In genomic region chr3:181354140-181354539, GRCh38 we compare ENCODE assay signal across 32 cellular contexts.
"Had no signal": no experiment of that assay in that cellular context is flagged by ENCODE, and none has a peak within 500 bp of the region (broad histone marks: within the 10 kb centered on the region; RNA-seq: fewer than 3 reads in every experiment).

No MANE protein-coding gene starts in this region.

- H3K27me3 ChIP-seq: gastroesophageal sphincter, hepatocyte, right atrium auricular region, stomach, thyroid gland, upper lobe of left lung had no signal

- DNase-seq: activated CD4-positive, alpha-beta T cell treated with anti-CD3 and anti-CD28 coated beads, Interleukin-2, amount 50 U/mL, for 1 hour; activated CD4-positive, CD25-positive, alpha-beta regulatory T cell treated with anti-CD3 and anti-CD28 coated beads, Interleukin-2, amount 50 U/mL, for 72 hours; activated CD8-positive, alpha-beta memory T cell treated with anti-CD3 and anti-CD28 coated beads, Interleukin-2, amount 10 ng/mL, durations not matched to agents 7 days and 5 days; activated CD8-positive, alpha-beta T cell treated with anti-CD3 and anti-CD28 coated beads, Interleukin-2, amount 10 ng/mL, durations not matched to agents 7 days and 5 days; activated naive CD4-positive, alpha-beta T cell treated with Interleukin-2 at 50 U/mL for 16 hours; activated T-cell treated with anti-CD3 and anti-CD28 coated beads, Interleukin-2, amount 50 U/mL, for 72 hours; anterior cingulate cortex; dermis blood vessel endothelial cell; effector CD8-positive, alpha-beta T cell; erythroblast; kidney; left colon; midbrain; naive thymus-derived CD4-positive, alpha-beta T cell; occipital lobe; psoas muscle; stimulated activated CD4-positive, alpha-beta T cell treated with anti-CD3 and anti-CD28 coated beads, Interleukin-1b, Interleukin-23, amount 100 ng/mL, for 48 hours; stimulated activated naive B cell treated with anti-CD40 and anti-IgM and Interleukin-4, amounts not matched to agents 10 μg/mL and 1 μg/mL and 100 μg/mL, for 72 hours; stomach; T-helper 17 cell; T1000; thyroid gland; upper lobe of left lung had no signal

- FAIRE-seq: colon, kidney had no signal

- H3K27ac ChIP-seq: gastroesophageal sphincter, hepatocyte, parathyroid adenoma, psoas muscle, right atrium auricular region, stomach, thyroid gland, upper lobe of left lung had no signal

- H3K27ac Mint-ChIP-seq: activated CD8-positive, alpha-beta memory T cell treated with anti-CD3 and anti-CD28 coated beads, Interleukin-2, amount 10 ng/mL, durations not matched to agents 7 days and 5 days; activated CD8-positive, alpha-beta T cell treated with anti-CD3 and anti-CD28 coated beads, Interleukin-2, amount 10 ng/mL, durations not matched to agents 7 days and 5 days; activated naive CD8-positive, alpha-beta T cell; activated T-cell treated with anti-CD3 and anti-CD28 coated beads, Interleukin-2, amount 50 U/mL, for 72 hours; memory B cell; naive thymus-derived CD4-positive, alpha-beta T cell; stimulated activated naive B cell treated with anti-CD40 and anti-IgM and Interleukin-4, amounts not matched to agents 10 μg/mL and 1 μg/mL and 100 μg/mL, for 72 hours; T-helper 17 cell had no signal

- H3K4me1 Mint-ChIP-seq: activated CD8-positive, alpha-beta memory T cell treated with anti-CD3 and anti-CD28 coated beads, Interleukin-2, amount 10 ng/mL, durations not matched to agents 7 days and 5 days; memory B cell; naive thymus-derived CD4-positive, alpha-beta T cell; stimulated activated naive B cell treated with anti-CD40 and anti-IgM and Interleukin-4, amounts not matched to agents 10 μg/mL and 1 μg/mL and 100 μg/mL, for 72 hours; T-helper 17 cell had no signal

- H3K9me3 Mint-ChIP-seq: memory B cell, neural crest cell had no signal

- H3K4me2 ChIP-seq: hepatocyte, smooth muscle cell had no signal

- ATAC-seq: activated CD8-positive, alpha-beta memory T cell treated with anti-CD3 and anti-CD28 coated beads, Interleukin-2, amount 10 ng/mL, durations not matched to agents 7 days and 5 days; activated CD8-positive, alpha-beta T cell treated with anti-CD3 and anti-CD28 coated beads, Interleukin-2, amount 10 ng/mL, durations not matched to agents 7 days and 5 days; activated T-cell treated with anti-CD3 and anti-CD28 coated beads, Interleukin-2, amount 50 U/mL, for 72 hours; gastroesophageal sphincter; left colon; naive thymus-derived CD4-positive, alpha-beta T cell; psoas muscle; stimulated activated naive B cell treated with anti-CD40 and anti-IgM and Interleukin-4, amounts not matched to agents 10 μg/mL and 1 μg/mL and 100 μg/mL, for 72 hours; T-helper 17 cell had no signal

- H3K79me2 ChIP-seq: hepatocyte, parathyroid adenoma had no signal

- H3K9me3 ChIP-seq: gastroesophageal sphincter, psoas muscle, right atrium auricular region, stomach, thyroid gland, upper lobe of left lung had no signal

- H3K36me3 ChIP-seq: gastroesophageal sphincter, right atrium auricular region, stomach, thyroid gland, upper lobe of left lung had no signal

- H3K27me3 Mint-ChIP-seq: activated CD8-positive, alpha-beta memory T cell treated with anti-CD3 and anti-CD28 coated beads, Interleukin-2, amount 10 ng/mL, durations not matched to agents 7 days and 5 days; activated naive CD8-positive, alpha-beta T cell; memory B cell; naive thymus-derived CD4-positive, alpha-beta T cell; stimulated activated naive B cell treated with anti-CD40 and anti-IgM and Interleukin-4, amounts not matched to agents 10 μg/mL and 1 μg/mL and 100 μg/mL, for 72 hours; T-helper 17 cell had no signal

- H3K4me1 ChIP-seq: gastroesophageal sphincter, parathyroid adenoma, psoas muscle, right atrium auricular region, stomach, thyroid gland, upper lobe of left lung had no signal

- H3K9ac ChIP-seq: parathyroid adenoma had no signal

- H2AFZ ChIP-seq: hepatocyte, parathyroid adenoma had no signal

- H3K4me3 Mint-ChIP-seq: activated CD8-positive, alpha-beta memory T cell treated with anti-CD3 and anti-CD28 coated beads, Interleukin-2, amount 10 ng/mL, durations not matched to agents 7 days and 5 days; activated CD8-positive, alpha-beta T cell treated with anti-CD3 and anti-CD28 coated beads, Interleukin-2, amount 10 ng/mL, durations not matched to agents 7 days and 5 days; activated naive CD8-positive, alpha-beta T cell; activated T-cell treated with anti-CD3 and anti-CD28 coated beads, Interleukin-2, amount 50 U/mL, for 72 hours; memory B cell; naive thymus-derived CD4-positive, alpha-beta T cell; neural crest cell; stimulated activated naive B cell treated with anti-CD40 and anti-IgM and Interleukin-4, amounts not matched to agents 10 μg/mL and 1 μg/mL and 100 μg/mL, for 72 hours; T-helper 17 cell had no signal

- H3K4me3 ChIP-seq: gastroesophageal sphincter, hepatocyte, psoas muscle, right atrium auricular region, smooth muscle cell, stomach, thyroid gland, upper lobe of left lung had no signal

- H3K36me3 Mint-ChIP-seq: activated CD8-positive, alpha-beta memory T cell treated with anti-CD3 and anti-CD28 coated beads, Interleukin-2, amount 10 ng/mL, durations not matched to agents 7 days and 5 days; activated naive CD8-positive, alpha-beta T cell; memory B cell; naive thymus-derived CD4-positive, alpha-beta T cell; stimulated activated naive B cell treated with anti-CD40 and anti-IgM and Interleukin-4, amounts not matched to agents 10 μg/mL and 1 μg/mL and 100 μg/mL, for 72 hours had no signal
